In genomic region chr10:20748551-20748950, GRCh38 we compare ENCODE assay signal across 29 cellular contexts.
"Had no signal": no experiment of that assay in that cellular context is flagged by ENCODE, and none has a peak within 500 bp of the region (broad histone marks: within the 10 kb centered on the region; RNA-seq: fewer than 3 reads in every experiment).

No MANE protein-coding gene starts in this region.

- H3K27ac ChIP-seq: neutrophil, pancreas, psoas muscle, stomach, suprapubic skin, testis, thyroid gland, tibial nerve, upper lobe of left lung, vagina had no signal

- H3K27me3 ChIP-seq: neutrophil, pancreas, stomach, suprapubic skin, testis, thyroid gland, tibial nerve, upper lobe of left lung, vagina had no signal

- H3K4me3 ChIP-seq: pancreas, psoas muscle, stomach, suprapubic skin, testis, thyroid gland, tibial nerve, upper lobe of left lung, vagina had no signal

- H3K36me3 Mint-ChIP-seq: naive B cell; stimulated activated effector memory CD8-positive, alpha-beta T cell treated with anti-CD3 and anti-CD28 coated beads, Interleukin-12 subunit alpha, Interleukin-12 subunit beta, amount 100 ng/mL, for 72 hours; stimulated activated naive B cell treated with anti-CD40 and anti-IgM and Interleukin-4, amounts not matched to agents 10 μg/mL and 1 μg/mL and 100 μg/mL, for 72 hours had no signal

- H3K27ac Mint-ChIP-seq: naive B cell; naive thymus-derived CD8-positive, alpha-beta T cell; nephron progenitor cell; progenitor cell of endocrine pancreas; stimulated activated effector memory CD8-positive, alpha-beta T cell treated with anti-CD3 and anti-CD28 coated beads, Interleukin-12 subunit alpha, Interleukin-12 subunit beta, amount 100 ng/mL, for 72 hours; stimulated activated naive B cell treated with anti-CD40 and anti-IgM and Interleukin-4, amounts not matched to agents 10 μg/mL and 1 μg/mL and 100 μg/mL, for 72 hours; stimulated activated naive CD8-positive, alpha-beta T cell treated with anti-CD3 and anti-CD28 coated beads, Interleukin-15, Interleukin-2, amounts not matched to agents 100 ng/mL and 50 ng/mL, for 24 hours had no signal

- H3K4me3 Mint-ChIP-seq: naive B cell; naive thymus-derived CD8-positive, alpha-beta T cell; natural killer cell treated with Interleukin-12 subunit alpha and Interleukin-12 subunit beta and Interleukin-15 and Interleukin-18, amount 100 ng/mL, for 72 hours; nephron progenitor cell; neural crest cell; stimulated activated effector memory CD8-positive, alpha-beta T cell treated with anti-CD3 and anti-CD28 coated beads, Interleukin-12 subunit alpha, Interleukin-12 subunit beta, amount 100 ng/mL, for 72 hours; stimulated activated naive B cell treated with anti-CD40 and anti-IgM and Interleukin-4, amounts not matched to agents 10 μg/mL and 1 μg/mL and 100 μg/mL, for 72 hours; stimulated activated naive CD8-positive, alpha-beta T cell treated with anti-CD3 and anti-CD28 coated beads, Interleukin-15, Interleukin-2, amounts not matched to agents 100 ng/mL and 50 ng/mL, for 24 hours had no signal

- DNase-seq: naive B cell; naive thymus-derived CD8-positive, alpha-beta T cell; nephron progenitor cell; nucleus accumbens; pancreas; psoas muscle; right cardiac atrium; small intestine; stimulated activated CD4-positive, alpha-beta T cell treated with anti-CD3 and anti-CD28 coated beads, Interleukin-15, amount 100 ng/mL, for 24 hours; stimulated activated CD4-positive, alpha-beta T cell treated with anti-CD3 and anti-CD28 coated beads, Interleukin-2, amount 100 ng/mL, for 24 hours; stimulated activated CD4-positive, alpha-beta T cell treated with anti-CD3 and anti-CD28 coated beads, Interleukin-2, amount 100 ng/mL, for 48 hours; stimulated activated CD4-positive, alpha-beta T cell treated with anti-CD3 and anti-CD28 coated beads, Interleukin-4, amount 100 ng/mL, for 24 hours; stimulated activated naive B cell treated with anti-CD40 and anti-IgM and Interleukin-4, amounts not matched to agents 10 μg/mL and 1 μg/mL and 100 μg/mL, for 72 hours; stimulated activated naive CD4-positive, alpha-beta T cell treated with Interleukin-2 at 50 U/mL for 16 hours; stomach; testis; thyroid gland; trophoblast cell; upper lobe of left lung had no signal

- H3K4me1 ChIP-seq: pancreas, psoas muscle, stomach, suprapubic skin, testis, thyroid gland, upper lobe of left lung, vagina had no signal

- ATAC-seq: naive thymus-derived CD8-positive, alpha-beta T cell; natural killer cell treated with Interleukin-12 subunit alpha and Interleukin-12 subunit beta and Interleukin-15 and Interleukin-18, amount 100 ng/mL, for 72 hours; pancreas; psoas muscle; right cardiac atrium; sciatic nerve; stimulated activated effector memory CD8-positive, alpha-beta T cell treated with anti-CD3 and anti-CD28 coated beads, Interleukin-12 subunit alpha, Interleukin-12 subunit beta, amount 100 ng/mL, for 72 hours; stimulated activated naive B cell treated with anti-CD40 and anti-IgM and Interleukin-4, amounts not matched to agents 10 μg/mL and 1 μg/mL and 100 μg/mL, for 72 hours had no signal

- H3K36me3 ChIP-seq: neutrophil, pancreas, stomach, suprapubic skin, thyroid gland, tibial nerve, upper lobe of left lung, vagina had no signal

- H3K4me1 Mint-ChIP-seq: naive B cell; naive thymus-derived CD8-positive, alpha-beta T cell; nephron progenitor cell; neural crest cell; stimulated activated effector memory CD8-positive, alpha-beta T cell treated with anti-CD3 and anti-CD28 coated beads, Interleukin-12 subunit alpha, Interleukin-12 subunit beta, amount 100 ng/mL, for 72 hours; stimulated activated naive B cell treated with anti-CD40 and anti-IgM and Interleukin-4, amounts not matched to agents 10 μg/mL and 1 μg/mL and 100 μg/mL, for 72 hours had no signal

- H3K27me3 Mint-ChIP-seq: naive B cell; naive thymus-derived CD8-positive, alpha-beta T cell; natural killer cell treated with Interleukin-12 subunit alpha and Interleukin-12 subunit beta and Interleukin-15 and Interleukin-18, amount 100 ng/mL, for 72 hours; stimulated activated naive B cell treated with anti-CD40 and anti-IgM and Interleukin-4, amounts not matched to agents 10 μg/mL and 1 μg/mL and 100 μg/mL, for 72 hours; stimulated activated naive CD8-positive, alpha-beta T cell treated with anti-CD3 and anti-CD28 coated beads, Interleukin-15, Interleukin-2, amounts not matched to agents 100 ng/mL and 50 ng/mL, for 24 hours had no signal

- H3K9me3 ChIP-seq: pancreas, testis, thyroid gland, vagina had no signal
